In genomic region chr6:12113190-12113578, GRCh38 we compare ENCODE assay signal across 10 cellular contexts.
DNase-seq lines count a peak whose midpoint lies in the region; ATAC-seq and TF ChIP-seq lines count a peak whose summit lies in the region.
"Had no signal": no experiment of that assay in that cellular context is flagged by ENCODE, and none has a peak within 500 bp of the region (broad histone marks: within the 10 kb centered on the region; RNA-seq: fewer than 3 reads in every experiment).

No MANE protein-coding gene starts in this region.

- H3K23me2 ChIP-seq in H9 (ENCODE audit: insufficient read length, low read depth, low read length, poor library complexity, severe bottlenecking), result no peaks in the 10 kb centered on the region

- H2BK12ac ChIP-seq in H9 (ENCODE audit: insufficient read length, low read depth, low read length), result no peak overlapping the region

- H3K9me3 ChIP-seq in CD8-positive, alpha-beta T cell (ENCODE audit: low read length), result no peaks in the 10 kb centered on the region
- H3K9me3 ChIP-seq in H9 (ENCODE audit: control insufficient read depth, low read depth, low read length) (no peaks in the 10 kb centered on the region), left lung (peaks cover 0 to 5% of the 10 kb centered on the region in 2 donors)

- H3K27ac ChIP-seq in CD8-positive, alpha-beta T cell (ENCODE audit: low read depth, low read length), result no peak overlapping the region
- no peak overlapping the region for H3K27ac ChIP-seq in H9 (ENCODE audit: insufficient read length, low read depth, low read length)
- no peak overlapping the region for H3K27ac ChIP-seq in left lung

- ATAC-seq in CD8-positive, alpha-beta T cell, result no peak
- ATAC-seq in left lung (peak; percentile 16), GM21360 (IDR thresholded peaks at IDR 0.05; ENCODE audit: unreplicated experiment) (no peak), HG02938 (IDR thresholded peaks at IDR 0.05; ENCODE audit: unreplicated experiment) (no peak)

- POLR2A ChIA-PET in CD8-positive, alpha-beta T cell (lab: Charles Lee), result no interaction called here

- H3K36me3 ChIP-seq in CD8-positive, alpha-beta T cell (ENCODE audit: insufficient read depth, low read length), result no peaks in the 10 kb centered on the region
- H3K36me3 ChIP-seq in left lung, result peaks cover 0 to 9% of the 10 kb centered on the region in 2 donors

- no peak overlapping the region for H4K91ac ChIP-seq in H9 (ENCODE audit: insufficient read length, low read depth, low read length)

- no peak overlapping the region for H3K9ac ChIP-seq in H9 (ENCODE audit: extremely low read depth, insufficient read length, low read length)

- WGBS in H9 (ENCODE audit: extremely low coverage, insufficient read length, low lambda C conversion rate), result no CpG with 5 or more reads among the region's 6 CpGs

- H3K27ac Mint-ChIP-seq in CD8-positive, alpha-beta T cell, result peak overlapping the region; percentile 37
- H3K27ac Mint-ChIP-seq in H9, result peak overlapping the region; percentile 6 to 45 (median 42); a peak in 5 of 7 replicates
- H3K27ac Mint-ChIP-seq in activated T-helper 1 cell treated with anti-CD3 and anti-CD28 coated beads, Interleukin-12 subunit alpha, Interleukin-12 subunit beta, Interleukin-2, Interleukin-4 antibody, amounts not matched to agents 30 ng/mL and 10 ng/mL and 1 ng/mL, durations not matched to agents 14 hours and 24 hours and 36 hours, result peak overlapping the region; percentile 62

- peaks cover 55% of the 10 kb centered on the region for H3K4me1 Mint-ChIP-seq in CD8-positive, alpha-beta T cell (ENCODE audit: low read depth)
- peaks cover 25 to 31% of the 10 kb centered on the region in 2 experiments for H3K4me1 Mint-ChIP-seq in H9
- H3K4me1 Mint-ChIP-seq in activated T-helper 1 cell treated with anti-CD3 and anti-CD28 coated beads, Interleukin-12 subunit alpha, Interleukin-12 subunit beta, Interleukin-2, Interleukin-4 antibody, amounts not matched to agents 30 ng/mL and 10 ng/mL and 1 ng/mL, durations not matched to agents 14 hours and 24 hours and 36 hours (ENCODE audit: low read depth), result peaks cover 63% of the 10 kb centered on the region

- H3K4me3 ChIP-seq in CD8-positive, alpha-beta T cell (ENCODE audit: low read depth, low read length), result no peak overlapping the region
- no peak overlapping the region for H3K4me3 ChIP-seq in left lung

- no peak overlapping the region for H2BK20ac ChIP-seq in H9 (ENCODE audit: low read depth, low read length, poor library complexity, severe bottlenecking)

- no peak for DNase-seq in CD8-positive, alpha-beta T cell
- DNase-seq in H9 (no peak), left lung (no peak), NCI-H345 treated with DMSO at 0.1 percent for 48 hours (lab: John Stamatoyannopoulos, UW; ENCODE audit: unreplicated experiment) (no peak), cortex of kidney (lab: John Stamatoyannopoulos, UW) (no peak)
- no peak for DNase-seq in activated T-helper 1 cell treated with anti-CD3 and anti-CD28 coated beads, Interleukin-12 subunit alpha, Interleukin-12 subunit beta, Interleukin-2, Interleukin-4 antibody, amounts not matched to agents 30 ng/mL and 10 ng/mL and 1 ng/mL, durations not matched to agents 14 hours and 24 hours and 36 hours (ENCODE audit: low spot score)
- DNase-seq: NCI-H69; stimulated activated CD4-positive, alpha-beta T cell treated with anti-CD3 and anti-CD28 coated beads, Interleukin-12 subunit alpha, Interleukin-12 subunit beta, amount 100 ng/mL, for 4 hours had no signal

- peaks cover 12% of the 10 kb centered on the region for H3K9me3 Mint-ChIP-seq in CD8-positive, alpha-beta T cell
- peaks cover 2 to 3% of the 10 kb centered on the region in 2 experiments; a peak in 1 of 5 replicates for H3K9me3 Mint-ChIP-seq in H9
- peaks cover 12% of the 10 kb centered on the region for H3K9me3 Mint-ChIP-seq in activated T-helper 1 cell treated with anti-CD3 and anti-CD28 coated beads, Interleukin-12 subunit alpha, Interleukin-12 subunit beta, Interleukin-2, Interleukin-4 antibody, amounts not matched to agents 30 ng/mL and 10 ng/mL and 1 ng/mL, durations not matched to agents 14 hours and 24 hours and 36 hours

- no peak overlapping the region for H4K8ac ChIP-seq in H9 (replicated peaks; ENCODE audit: insufficient read length, low read depth, low read length)

- H3K4me2 ChIP-seq in H9 (ENCODE audit: insufficient read depth, insufficient read length, low read length), result no peak overlapping the region

- no peak overlapping the region for H3K4ac ChIP-seq in H9 (ENCODE audit: low read depth, low read length)

- no peak overlapping the region for H2BK15ac ChIP-seq in H9 (ENCODE audit: low read depth, low read length)

- H4K20me1 ChIP-seq in H9 (ENCODE audit: control insufficient read depth, insufficient read depth, insufficient read length), result no peaks in the 10 kb centered on the region

- no peak overlapping the region for H3K23ac ChIP-seq in H9 (ENCODE audit: insufficient read length, low read depth, low read length)

- no peak overlapping the region for H3K4me3 Mint-ChIP-seq in CD8-positive, alpha-beta T cell
- H3K4me3 Mint-ChIP-seq in H9, result no peak overlapping the region
- peak overlapping the region; percentile 13 for H3K4me3 Mint-ChIP-seq in activated T-helper 1 cell treated with anti-CD3 and anti-CD28 coated beads, Interleukin-12 subunit alpha, Interleukin-12 subunit beta, Interleukin-2, Interleukin-4 antibody, amounts not matched to agents 30 ng/mL and 10 ng/mL and 1 ng/mL, durations not matched to agents 14 hours and 24 hours and 36 hours

- no peak overlapping the region for H3K18ac ChIP-seq in H9 (ENCODE audit: insufficient read length, low read depth, low read length)

- H2AK5ac ChIP-seq in H9 (ENCODE audit: insufficient read length, low read length), result no peak overlapping the region

- H3K14ac ChIP-seq in H9 (ENCODE audit: insufficient read depth, low read length), result no peak overlapping the region

- no peaks in the 10 kb centered on the region for H3K79me2 ChIP-seq in H9 (ENCODE audit: insufficient read depth, low read length)

- H2AFZ ChIP-seq in H9 (ENCODE audit: low read length), result no peak overlapping the region

- no peak overlapping the region for H3T11ph ChIP-seq in H9 (ENCODE audit: low read length)

- no peaks in the 10 kb centered on the region for H3K27me3 Mint-ChIP-seq in CD8-positive, alpha-beta T cell (ENCODE audit: low read depth)
- no peaks in the 10 kb centered on the region for H3K27me3 Mint-ChIP-seq in H9 (ENCODE audit: low read depth)
- no peaks in the 10 kb centered on the region for H3K27me3 Mint-ChIP-seq in activated T-helper 1 cell treated with anti-CD3 and anti-CD28 coated beads, Interleukin-12 subunit alpha, Interleukin-12 subunit beta, Interleukin-2, Interleukin-4 antibody, amounts not matched to agents 30 ng/mL and 10 ng/mL and 1 ng/mL, durations not matched to agents 14 hours and 24 hours and 36 hours (ENCODE audit: insufficient read depth)

- no peak overlapping the region for H2BK5ac ChIP-seq in H9 (ENCODE audit: insufficient read length, low read length)

- H3K56ac ChIP-seq in H9 (ENCODE audit: insufficient read length, low read depth, low read length), result no peak overlapping the region

- peaks cover 41% of the 10 kb centered on the region for H3K36me3 Mint-ChIP-seq in CD8-positive, alpha-beta T cell
- peaks cover 20 to 37% (median 25%) of the 10 kb centered on the region in 3 experiments; a peak in 6 of 7 replicates for H3K36me3 Mint-ChIP-seq in H9 (ENCODE audit: insufficient read depth in 1 of 3, low read depth in 3 of 3)
- H3K36me3 Mint-ChIP-seq in activated T-helper 1 cell treated with anti-CD3 and anti-CD28 coated beads, Interleukin-12 subunit alpha, Interleukin-12 subunit beta, Interleukin-2, Interleukin-4 antibody, amounts not matched to agents 30 ng/mL and 10 ng/mL and 1 ng/mL, durations not matched to agents 14 hours and 24 hours and 36 hours (ENCODE audit: low read depth), result peaks cover 50% of the 10 kb centered on the region

- H3K79me1 ChIP-seq in H9 (ENCODE audit: insufficient read depth, low read depth, low read length, poor library complexity, severe bottlenecking), result no peaks in the 10 kb centered on the region

- H3K27me3 ChIP-seq in CD8-positive, alpha-beta T cell (ENCODE audit: insufficient read depth, low read length), result no peaks in the 10 kb centered on the region
- H3K27me3 ChIP-seq in H9 (ENCODE audit: insufficient read depth, low read length) (no peaks in the 10 kb centered on the region), left lung (no peaks in the 10 kb centered on the region)

- H2BK120ac ChIP-seq in H9 (ENCODE audit: low read depth, low read length, poor library complexity, severe bottlenecking), result no peak overlapping the region

- intact Hi-C loops in CD8-positive, alpha-beta T cell (cut with DNase I, micrococcal nuclease), result no loop called here
- intact Hi-C loops in activated T-helper 1 cell treated with anti-CD3 and anti-CD28 coated beads, Interleukin-12 subunit alpha, Interleukin-12 subunit beta, Interleukin-2, Interleukin-4 antibody, amounts not matched to agents 30 ng/mL and 10 ng/mL and 1 ng/mL, durations not matched to agents 14 hours and 24 hours and 36 hours (cut with micrococcal nuclease), result no loop called here
- intact Hi-C loops in left lung (cut with DNase I), result no loop called here

- CTCF ChIA-PET in CD8-positive, alpha-beta T cell (lab: Charles Lee), result no interaction called here

- no peak for TF ChIP-seq CTCF in CD8-positive, alpha-beta T cell (IDR thresholded peaks at IDR 0.05)
- TF ChIP-seq CTCF in H9 (conservative IDR thresholded peaks at IDR 0.05) (no peak), left lung (IDR thresholded peaks at IDR 0.05) (no peak)

- no peak overlapping the region for H4K5ac ChIP-seq in H9 (ENCODE audit: insufficient read length, low read depth, low read length)

- H3K4me1 ChIP-seq in CD8-positive, alpha-beta T cell (ENCODE audit: insufficient read depth, low read length), result peaks cover 51% of the 10 kb centered on the region
- H3K4me1 ChIP-seq in H9 (ENCODE audit: insufficient read depth, low read length) (peaks cover 7% of the 10 kb centered on the region; the same call in 1 of the 2 replicates), left lung (no peaks in the 10 kb centered on the region)
